ENCODE assay signal across 8 cellular contexts in genomic region chr6:26195924-26196845, GRCh38.
DNase-seq lines count a peak whose midpoint lies in the region; ATAC-seq and TF ChIP-seq lines count a peak whose summit lies in the region.

No MANE protein-coding gene starts in this region.

- H3K4me1 ChIP-seq in Loucy (ENCODE audit: insufficient read depth, low read length, poor library complexity, severe bottlenecking): peaks cover 27% of the 10 kb centered on the region
- peaks cover 9% of the 10 kb centered on the region for H3K4me1 ChIP-seq in iPS-18a (ENCODE audit: control insufficient read depth, low read depth, low read length)

- ATAC-seq in stimulated activated effector memory CD8-positive, alpha-beta T cell treated with anti-CD3 and anti-CD28 coated beads, Interleukin-12 subunit alpha, Interleukin-12 subunit beta, amount 100 ng/mL, for 72 hours: no peak
- ATAC-seq in GM18907 (IDR thresholded peaks at IDR 0.05; ENCODE audit: unreplicated experiment) (no peak), HG02763 (IDR thresholded peaks at IDR 0.05; ENCODE audit: unreplicated experiment) (no peak), GM21786 (IDR thresholded peaks at IDR 0.05; ENCODE audit: unreplicated experiment) (no peak)

- peaks cover 14% of the 10 kb centered on the region for H3F3A ChIP-seq in Loucy (ENCODE audit: low read depth)

- H3K9me2 ChIP-seq in Loucy (replicated peaks; ENCODE audit: low read depth, low read length): no peaks in the 10 kb centered on the region

- peak; percentile 77 for DNase-seq in DMS53 (lab: John Stamatoyannopoulos, UW)
- DNase-seq in activated naive CD4-positive, alpha-beta T cell treated with anti-CD3 and anti-CD28 coated beads, Interleukin-2, amount 50 U/mL, for 16 hours: peak; percentile 32
- peak in 1 of 2 donors; percentile 80 for DNase-seq in stimulated activated effector memory CD8-positive, alpha-beta T cell treated with anti-CD3 and anti-CD28 coated beads, Interleukin-12 subunit alpha, Interleukin-12 subunit beta, amount 100 ng/mL, for 72 hours (ENCODE audit: low spot score in 2 of 2)

- H3K9ac ChIP-seq in Loucy (ENCODE audit: low read depth, low read length, poor library complexity, severe bottlenecking) (peak overlapping the region; percentile 98), iPS-18a (ENCODE audit: low read length) (peak overlapping the region; percentile 99)

- H3K4me1 Mint-ChIP-seq in stimulated activated effector memory CD8-positive, alpha-beta T cell treated with anti-CD3 and anti-CD28 coated beads, Interleukin-12 subunit alpha, Interleukin-12 subunit beta, amount 100 ng/mL, for 72 hours: peaks cover 27% of the 10 kb centered on the region

- peaks cover 20% of the 10 kb centered on the region for H3K79me2 ChIP-seq in Loucy (ENCODE audit: insufficient read depth, low read length)

- peak overlapping the region; percentile 99 for H3K27ac ChIP-seq in iPS-18a (ENCODE audit: low read length)

- H3K4me3 ChIP-seq in Loucy (ENCODE audit: low read length, poor library complexity, severe bottlenecking): peak overlapping the region; percentile 89
- peak overlapping the region; percentile 95 for H3K4me3 ChIP-seq in iPS-18a (ENCODE audit: low read length)

- H3K4me3 Mint-ChIP-seq in stimulated activated effector memory CD8-positive, alpha-beta T cell treated with anti-CD3 and anti-CD28 coated beads, Interleukin-12 subunit alpha, Interleukin-12 subunit beta, amount 100 ng/mL, for 72 hours: peak overlapping the region; percentile 89

- TF ChIP-seq CTCF in Loucy (conservative IDR thresholded peaks at IDR 0.05; ENCODE audit: low read length): no peak

- no peaks in the 10 kb centered on the region for H3K9me3 ChIP-seq in Loucy (ENCODE audit: insufficient read depth, low read depth, low read length)
- no peaks in the 10 kb centered on the region for H3K9me3 ChIP-seq in iPS-18a (ENCODE audit: control insufficient read depth, low read depth, low read length)

- H3K36me3 Mint-ChIP-seq in stimulated activated effector memory CD8-positive, alpha-beta T cell treated with anti-CD3 and anti-CD28 coated beads, Interleukin-12 subunit alpha, Interleukin-12 subunit beta, amount 100 ng/mL, for 72 hours: peaks cover 55% of the 10 kb centered on the region

- H2AFZ ChIP-seq in Loucy (ENCODE audit: low read length): no peak overlapping the region

- peak overlapping the region; percentile 84 for H3K4me2 ChIP-seq in Loucy (ENCODE audit: low read depth, low read length, poor library complexity, severe bottlenecking)

- peak overlapping the region; percentile 93 for H3K27ac Mint-ChIP-seq in stimulated activated effector memory CD8-positive, alpha-beta T cell treated with anti-CD3 and anti-CD28 coated beads, Interleukin-12 subunit alpha, Interleukin-12 subunit beta, amount 100 ng/mL, for 72 hours

- H3K36me3 ChIP-seq in Loucy (ENCODE audit: insufficient read depth, low read length) (no peaks in the 10 kb centered on the region), iPS-18a (ENCODE audit: control insufficient read depth, low read depth, low read length) (no peaks in the 10 kb centered on the region)

- peaks cover 12% of the 10 kb centered on the region for H4K20me1 ChIP-seq in Loucy (ENCODE audit: insufficient read depth, low read length, poor library complexity, severe bottlenecking)

- no peaks in the 10 kb centered on the region for H3K27me3 ChIP-seq in Loucy (ENCODE audit: insufficient read depth, low read length, poor library complexity, severe bottlenecking)
- H3K27me3 ChIP-seq in iPS-18a (ENCODE audit: control insufficient read depth, insufficient read depth, low read length): no peaks in the 10 kb centered on the region

- H3K9me3 Mint-ChIP-seq in stimulated activated effector memory CD8-positive, alpha-beta T cell treated with anti-CD3 and anti-CD28 coated beads, Interleukin-12 subunit alpha, Interleukin-12 subunit beta, amount 100 ng/mL, for 72 hours: no peaks in the 10 kb centered on the region
